In the genomic region with DNA sequence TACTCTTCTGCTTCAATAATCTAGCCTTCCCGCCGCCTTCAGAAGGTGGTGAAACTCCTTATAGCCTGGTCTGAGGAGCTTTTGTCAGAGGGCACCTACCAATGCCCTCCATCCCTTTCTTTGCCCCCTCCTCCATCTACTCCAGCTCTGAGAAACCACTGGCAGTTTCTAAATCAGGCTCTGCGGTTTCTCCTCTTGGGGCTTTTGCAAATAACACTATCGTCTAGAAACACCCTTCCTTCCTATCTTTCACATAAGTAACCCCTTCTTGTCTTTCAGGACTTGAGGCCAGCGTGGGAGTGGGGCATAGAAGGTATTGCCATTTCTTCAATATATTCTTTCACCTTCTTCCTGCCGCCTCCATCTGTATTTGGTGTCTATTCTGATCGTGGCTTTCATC, we compare ENCODE assay signal across 10 cellular contexts. TPM values are rescaled to one million over a fixed set of nuclear protein-coding genes. Genes with fewer than 3 reads are reported as not detected.
DNase-seq lines count a peak whose midpoint lies in the region; ATAC-seq and TF ChIP-seq lines count a peak whose summit lies in the region.
"Had no signal": no experiment of that assay in that cellular context is flagged by ENCODE, and none has a peak within 500 bp of the region (broad histone marks: within the 10 kb centered on the region; RNA-seq: fewer than 3 reads in every experiment).

No MANE protein-coding gene starts in this region.

- H3K27me3 ChIP-seq in uterus, result no peaks in the 10 kb centered on the region

- TF ChIP-seq CTCF in uterus (IDR thresholded peaks at IDR 0.05), result no peak

- peak overlapping the region; percentile 60 to 61 for H3K27ac ChIP-seq in uterus
- H3K27ac ChIP-seq: C4-2B had no signal

- no peaks in the 10 kb centered on the region for H3K4me1 ChIP-seq in uterus
- H3K4me1 ChIP-seq: left lung had no signal

- H3K27me3 Mint-ChIP-seq in effector memory CD8-positive, alpha-beta T cell, result no peaks in the 10 kb centered on the region

- no peaks in the 10 kb centered on the region for H3K9me3 Mint-ChIP-seq in effector memory CD8-positive, alpha-beta T cell

- no peak for TF ChIP-seq POLR2A in uterus (IDR thresholded peaks at IDR 0.05)

- no peaks in the 10 kb centered on the region for H3K9me3 ChIP-seq in uterus
- H3K9me3 ChIP-seq: left lung had no signal

- peaks cover 15 to 17% of the 10 kb centered on the region in 2 donors for H3K4me1 Mint-ChIP-seq in effector memory CD8-positive, alpha-beta T cell (ENCODE audit: low read depth in 2 of 2)

- DNase-seq in stimulated activated CD4-positive, alpha-beta T cell treated with anti-CD3 and anti-CD28 coated beads, Interleukin-15, amount 100 ng/mL, for 24 hours, result peak; percentile 2
- no peak for DNase-seq in stimulated activated CD4-positive, alpha-beta T cell treated with anti-CD3 and anti-CD28 coated beads, Interleukin-2, amount 100 ng/mL, for 48 hours
- DNase-seq in SKM-1 (lab: John Stamatoyannopoulos, UW; ENCODE audit: unreplicated experiment), result peak; percentile 51
- peak; percentile 1 to 8 (median 3) for DNase-seq in effector memory CD8-positive, alpha-beta T cell
- DNase-seq in uterus, result no peak
- DNase-seq in SW480 (ENCODE audit: low spot score), result no peak

- H3K36me3 Mint-ChIP-seq in effector memory CD8-positive, alpha-beta T cell (ENCODE audit: insufficient read depth), result peaks cover 15% of the 10 kb centered on the region

- H3K36me3 ChIP-seq in uterus, result no peaks in the 10 kb centered on the region
- H3K36me3 ChIP-seq: left lung had no signal

- intact Hi-C loops in uterus (cut with DNase I; ENCODE audit: low total_unique reads), result no loop called here

- ATAC-seq in effector memory CD8-positive, alpha-beta T cell (replicated peaks), result peak; percentile 49
- no peak for ATAC-seq in GM19467 (IDR thresholded peaks at IDR 0.05; ENCODE audit: unreplicated experiment)
- no peak for ATAC-seq in GM21717 (IDR thresholded peaks at IDR 0.05; ENCODE audit: unreplicated experiment)

- peak overlapping the region in 1 of 2 donors; percentile 2 for H3K4me3 ChIP-seq in uterus

- H3K27ac Mint-ChIP-seq in effector memory CD8-positive, alpha-beta T cell, result peak overlapping the region; percentile 96 to 98

- peak overlapping the region; percentile 90 to 97 for H3K4me3 Mint-ChIP-seq in effector memory CD8-positive, alpha-beta T cell

RNA-seq across cellular contexts. Expression of gene EFHC2, which starts 1.2 kb away (rescaled TPM):
- 1 to 10 TPM in 3 of 4 donors, under 1 TPM in 1; 0.59 to 6.4 (median 4.1) TPM for total RNA-seq in uterus

Comparison
In these comparisons a context has a peak if more than half of its experiments do, and no peak if none do; other contexts are left out.
1. DNase-seq: peak in stimulated activated CD4-positive, alpha-beta T cell treated with anti-CD3 and anti-CD28 coated beads, Interleukin-15, amount 100 ng/mL, for 24 hours (single experiment), SKM-1 (single experiment) and effector memory CD8-positive, alpha-beta T cell (3 of 3); none in stimulated activated CD4-positive, alpha-beta T cell treated with anti-CD3 and anti-CD28 coated beads, Interleukin-2, amount 100 ng/mL, for 48 hours (0 of 2), uterus (0 of 2) and SW480 (single experiment).